In genomic region chr15:56690733-56691132, GRCh38 we compare ENCODE assay signal across 35 cellular contexts.
"Had no signal": no experiment of that assay in that cellular context is flagged by ENCODE, and none has a peak within 500 bp of the region (broad histone marks: within the 10 kb centered on the region; RNA-seq: fewer than 3 reads in every experiment).

No MANE protein-coding gene starts in this region.

- H3K27me3 ChIP-seq: MG63 had no signal

- H3K36me3 ChIP-seq: MG63 had no signal

- H3K9me3 ChIP-seq: MG63 had no signal

- H3K4me3 ChIP-seq: MG63 had no signal

- DNase-seq: Karpas-422, Kasumi-1, MG63, MM.1S, MV-4-11, NCI-H1048, NCI-H1092, NCI-H1092 treated with DMSO at 0.1 percent for 48 hours, NCI-H1105, NCI-H1105 treated with DMSO at 0.1 percent for 48 hours, NCI-H1417, NCI-H1417 treated with DMSO at 0.1 percent for 48 hours, NCI-H1436, NCI-H1436 treated with DMSO at 0.1 percent for 48 hours, NCI-H146, NCI-H1694, NCI-H1694 treated with DMSO at 0.1 percent for 48 hours, NCI-H187, NCI-H187 treated with DMSO at 0.1 percent for 48 hours, NCI-H1930, NCI-H2029, NCI-H2029 treated with DMSO at 0.1 percent for 48 hours, NCI-H2081, NCI-H2081 treated with DMSO at 0.1 percent for 48 hours, NCI-H2107, NCI-H2171, NCI-H2171 treated with DMSO at 0.1 percent for 48 hours, NCI-H2227 treated with DMSO at 0.1 percent for 48 hours, NCI-H226, NCI-H345, NCI-H446, NCI-H446 treated with DMSO at 0.1 percent for 48 hours, NCI-H510A, NCI-H510A treated with DMSO at 0.1 percent for 48 hours, NCI-H524 treated with DMSO at 0.1 percent for 48 hours had no signal
